ENCODE assay signal across 1 cellular context in the genomic region with DNA sequence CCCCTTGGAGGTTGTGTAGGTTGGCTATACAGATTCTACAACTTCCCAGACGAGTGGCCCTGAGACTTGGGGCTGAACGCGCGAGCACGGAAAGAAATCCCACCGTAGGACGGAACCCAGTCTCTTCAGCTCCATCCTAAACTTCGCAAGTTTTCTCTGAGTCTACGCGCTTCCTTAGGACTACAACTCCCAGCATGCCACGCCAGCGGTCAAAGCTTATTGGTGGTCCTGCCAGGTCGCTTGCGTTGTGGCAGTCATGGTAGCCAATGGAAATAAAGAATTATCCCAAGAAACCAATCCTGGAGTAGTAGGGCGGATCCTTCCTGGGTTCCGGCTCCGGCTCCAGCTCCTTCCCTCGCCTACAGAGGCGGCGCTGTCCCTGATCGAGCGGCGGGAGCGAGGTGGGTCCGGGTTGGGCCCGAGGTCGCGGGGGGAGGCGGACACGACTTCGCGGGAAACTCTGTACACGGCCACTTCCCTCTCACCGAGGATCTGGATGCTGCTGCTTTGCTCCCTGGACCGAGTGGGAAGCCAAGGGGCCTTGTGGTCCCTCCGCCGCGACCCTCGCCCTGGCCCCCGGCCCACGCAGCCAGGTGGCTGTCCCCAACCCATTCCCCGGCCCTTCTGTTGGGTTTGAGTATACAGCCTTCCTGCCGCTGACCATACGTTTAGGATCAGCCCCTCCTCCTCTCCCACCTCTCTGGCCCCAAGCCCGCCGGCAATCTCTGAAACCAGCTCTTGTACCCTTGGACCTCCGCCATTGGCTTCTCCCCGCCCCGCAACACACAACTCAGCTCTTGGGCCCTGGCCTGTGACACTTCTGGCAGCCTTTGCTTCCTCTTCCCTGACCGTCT.
A peak's percentile ranks its signal among the peaks of the same experiment; 100 is the strongest.
TF ChIP-seq lines count a peak whose summit lies in the region.

A gene with protein sequence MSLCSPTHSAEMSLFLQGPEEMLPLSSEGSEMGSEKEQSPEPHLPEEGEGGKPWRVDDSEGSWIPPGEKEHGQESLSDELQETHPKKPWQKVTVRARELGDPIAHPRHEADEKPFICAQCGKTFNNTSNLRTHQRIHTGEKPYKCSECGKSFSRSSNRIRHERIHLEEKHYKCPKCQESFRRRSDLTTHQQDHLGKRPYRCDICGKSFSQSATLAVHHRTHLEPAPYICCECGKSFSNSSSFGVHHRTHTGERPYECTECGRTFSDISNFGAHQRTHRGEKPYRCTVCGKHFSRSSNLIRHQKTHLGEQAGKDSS (plus strand): TSS at position 357 of the 854 bp plus-strand sequence. CDS start 3,046 bp downstream, outside the sequence.

TF ChIP-seq in HepG2, 621 proteins besides CTCF, POLR2A, EP300 and RAD21 (continued from another document and continues in another):
- TF ChIP-seq, protein P1, sequence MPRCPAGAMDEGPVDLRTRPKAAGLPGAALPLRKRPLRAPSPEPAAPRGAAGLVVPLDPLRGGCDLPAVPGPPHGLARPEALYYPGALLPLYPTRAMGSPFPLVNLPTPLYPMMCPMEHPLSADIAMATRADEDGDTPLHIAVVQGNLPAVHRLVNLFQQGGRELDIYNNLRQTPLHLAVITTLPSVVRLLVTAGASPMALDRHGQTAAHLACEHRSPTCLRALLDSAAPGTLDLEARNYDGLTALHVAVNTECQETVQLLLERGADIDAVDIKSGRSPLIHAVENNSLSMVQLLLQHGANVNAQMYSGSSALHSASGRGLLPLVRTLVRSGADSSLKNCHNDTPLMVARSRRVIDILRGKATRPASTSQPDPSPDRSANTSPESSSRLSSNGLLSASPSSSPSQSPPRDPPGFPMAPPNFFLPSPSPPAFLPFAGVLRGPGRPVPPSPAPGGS (CRISPR knock-in tag; IDR thresholded peaks at IDR 0.05) = 0 out of 2 replicates have a peak, but pooled peaks have one; percentile 9
- TF ChIP-seq ZNF607 (CRISPR knock-in tag; IDR thresholded peaks at IDR 0.05; ENCODE audit: borderline replicate concordance) = peak; percentile 91
- peak; percentile 10; the same call in 1 of the 2 replicates for TF ChIP-seq ESRRA (CRISPR knock-in tag; IDR thresholded peaks at IDR 0.05; ENCODE audit: low read depth)
- peak; percentile 31; the same call in 1 of the 2 replicates for TF ChIP-seq ZNF224 (CRISPR knock-in tag; IDR thresholded peaks at IDR 0.05)
- TF ChIP-seq ZNF777 (CRISPR knock-in tag; IDR thresholded peaks at IDR 0.05) = 0 out of 2 replicates have a peak, but pooled peaks have one; percentile 61
- no peak for TF ChIP-seq U2AF1 (optimal IDR thresholded peaks at IDR 0.05; ENCODE audit: low read depth, low read length)
- TF ChIP-seq, protein P2, sequence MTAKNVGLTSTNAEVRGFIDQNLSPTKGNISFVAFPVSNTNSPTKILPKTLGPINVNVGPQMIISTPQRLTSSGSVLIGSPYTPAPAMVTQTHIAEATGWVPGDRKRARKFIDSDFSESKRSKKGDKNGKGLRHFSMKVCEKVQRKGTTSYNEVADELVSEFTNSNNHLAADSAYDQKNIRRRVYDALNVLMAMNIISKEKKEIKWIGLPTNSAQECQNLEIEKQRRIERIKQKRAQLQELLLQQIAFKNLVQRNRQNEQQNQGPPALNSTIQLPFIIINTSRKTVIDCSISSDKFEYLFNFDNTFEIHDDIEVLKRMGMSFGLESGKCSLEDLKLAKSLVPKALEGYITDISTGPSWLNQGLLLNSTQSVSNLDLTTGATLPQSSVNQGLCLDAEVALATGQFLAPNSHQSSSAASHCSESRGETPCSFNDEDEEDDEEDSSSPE (CRISPR knock-in tag; IDR thresholded peaks at IDR 0.05) = peak; percentile 59; the same call in 1 of the 2 replicates
- TF ChIP-seq ZKSCAN1 (IDR thresholded peaks at IDR 0.05; ENCODE audit: low read length) = no peak
- peak; percentile 64 for TF ChIP-seq ASH2L (IDR thresholded peaks at IDR 0.05; ENCODE audit: insufficient read length, low read depth, low read length)
- TF ChIP-seq IKZF4 (CRISPR knock-in tag; IDR thresholded peaks at IDR 0.05; ENCODE audit: borderline replicate concordance, low read depth, not compliant biosample characterization) = peak; percentile 52
- peak; percentile 76; the same call in 1 of the 2 replicates for TF ChIP-seq ZNF749 (CRISPR knock-in tag; IDR thresholded peaks at IDR 0.05; ENCODE audit: borderline replicate concordance)
- peak; percentile 74; the same call in 1 of the 2 replicates for TF ChIP-seq NRL (CRISPR knock-in tag; IDR thresholded peaks at IDR 0.05; ENCODE audit: borderline replicate concordance)
- TF ChIP-seq HDAC1 (CRISPR knock-in tag; IDR thresholded peaks at IDR 0.05) = peak; percentile 77
- TF ChIP-seq, protein P3, sequence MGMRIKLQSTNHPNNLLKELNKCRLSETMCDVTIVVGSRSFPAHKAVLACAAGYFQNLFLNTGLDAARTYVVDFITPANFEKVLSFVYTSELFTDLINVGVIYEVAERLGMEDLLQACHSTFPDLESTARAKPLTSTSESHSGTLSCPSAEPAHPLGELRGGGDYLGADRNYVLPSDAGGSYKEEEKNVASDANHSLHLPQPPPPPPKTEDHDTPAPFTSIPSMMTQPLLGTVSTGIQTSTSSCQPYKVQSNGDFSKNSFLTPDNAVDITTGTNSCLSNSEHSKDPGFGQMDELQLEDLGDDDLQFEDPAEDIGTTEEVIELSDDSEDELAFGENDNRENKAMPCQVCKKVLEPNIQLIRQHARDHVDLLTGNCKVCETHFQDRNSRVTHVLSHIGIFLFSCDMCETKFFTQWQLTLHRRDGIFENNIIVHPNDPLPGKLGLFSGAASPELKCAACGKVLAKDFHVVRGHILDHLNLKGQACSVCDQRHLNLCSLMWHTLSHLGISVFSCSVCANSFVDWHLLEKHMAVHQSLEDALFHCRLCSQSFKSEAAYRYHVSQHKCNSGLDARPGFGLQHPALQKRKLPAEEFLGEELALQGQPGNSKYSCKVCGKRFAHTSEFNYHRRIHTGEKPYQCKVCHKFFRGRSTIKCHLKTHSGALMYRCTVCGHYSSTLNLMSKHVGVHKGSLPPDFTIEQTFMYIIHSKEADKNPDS (CRISPR knock-in tag; IDR thresholded peaks at IDR 0.05) = no peak
- TF ChIP-seq HOXA3 (CRISPR knock-in tag; IDR thresholded peaks at IDR 0.05) = peak; percentile 55
- peak; percentile 56; the same call in 1 of the 2 replicates for TF ChIP-seq ZNF788 (CRISPR knock-in tag; IDR thresholded peaks at IDR 0.05; ENCODE audit: borderline replicate concordance)
- no peak for TF ChIP-seq PCBP2 (optimal IDR thresholded peaks at IDR 0.05; ENCODE audit: low read depth, low read length, poor library complexity, severe bottlenecking)
- no peak for TF ChIP-seq SRSF4 (IDR thresholded peaks at IDR 0.05; ENCODE audit: low read depth, low read length, poor library complexity, severe bottlenecking)
- 0 out of 2 replicates have a peak, but pooled peaks have one; percentile 44 for TF ChIP-seq ZNF329 (CRISPR knock-in tag; IDR thresholded peaks at IDR 0.05; ENCODE audit: low read depth)
- TF ChIP-seq ATF7-NPFF (CRISPR knock-in tag; IDR thresholded peaks at IDR 0.05; ENCODE audit: low read depth) = 0 out of 2 replicates have a peak, but pooled peaks have one; percentile 59
- TF ChIP-seq, protein P4, sequence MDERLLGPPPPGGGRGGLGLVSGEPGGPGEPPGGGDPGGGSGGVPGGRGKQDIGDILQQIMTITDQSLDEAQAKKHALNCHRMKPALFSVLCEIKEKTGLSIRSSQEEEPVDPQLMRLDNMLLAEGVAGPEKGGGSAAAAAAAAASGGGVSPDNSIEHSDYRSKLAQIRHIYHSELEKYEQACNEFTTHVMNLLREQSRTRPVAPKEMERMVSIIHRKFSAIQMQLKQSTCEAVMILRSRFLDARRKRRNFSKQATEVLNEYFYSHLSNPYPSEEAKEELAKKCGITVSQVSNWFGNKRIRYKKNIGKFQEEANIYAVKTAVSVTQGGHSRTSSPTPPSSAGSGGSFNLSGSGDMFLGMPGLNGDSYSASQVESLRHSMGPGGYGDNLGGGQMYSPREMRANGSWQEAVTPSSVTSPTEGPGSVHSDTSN (CRISPR knock-in tag; IDR thresholded peaks at IDR 0.05) = peak; percentile 95
- TF ChIP-seq, protein P5, sequence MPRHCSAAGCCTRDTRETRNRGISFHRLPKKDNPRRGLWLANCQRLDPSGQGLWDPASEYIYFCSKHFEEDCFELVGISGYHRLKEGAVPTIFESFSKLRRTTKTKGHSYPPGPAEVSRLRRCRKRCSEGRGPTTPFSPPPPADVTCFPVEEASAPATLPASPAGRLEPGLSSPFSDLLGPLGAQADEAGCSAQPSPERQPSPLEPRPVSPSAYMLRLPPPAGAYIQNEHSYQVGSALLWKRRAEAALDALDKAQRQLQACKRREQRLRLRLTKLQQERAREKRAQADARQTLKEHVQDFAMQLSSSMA (CRISPR knock-in tag; IDR thresholded peaks at IDR 0.05) = no peak
- TF ChIP-seq SPEN (CRISPR knock-in tag; IDR thresholded peaks at IDR 0.05; ENCODE audit: low read depth) = peak; percentile 68
- TF ChIP-seq SAP130 (CRISPR knock-in tag; IDR thresholded peaks at IDR 0.05; ENCODE audit: low read depth) = peak; percentile 83
- TF ChIP-seq, protein P6, sequence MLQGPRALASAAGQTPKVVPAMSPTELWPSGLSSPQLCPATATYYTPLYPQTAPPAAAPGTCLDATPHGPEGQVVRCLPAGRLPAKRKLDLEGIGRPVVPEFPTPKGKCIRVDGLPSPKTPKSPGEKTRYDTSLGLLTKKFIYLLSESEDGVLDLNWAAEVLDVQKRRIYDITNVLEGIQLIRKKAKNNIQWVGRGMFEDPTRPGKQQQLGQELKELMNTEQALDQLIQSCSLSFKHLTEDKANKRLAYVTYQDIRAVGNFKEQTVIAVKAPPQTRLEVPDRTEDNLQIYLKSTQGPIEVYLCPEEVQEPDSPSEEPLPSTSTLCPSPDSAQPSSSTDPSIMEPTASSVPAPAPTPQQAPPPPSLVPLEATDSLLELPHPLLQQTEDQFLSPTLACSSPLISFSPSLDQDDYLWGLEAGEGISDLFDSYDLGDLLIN (CRISPR knock-in tag; IDR thresholded peaks at IDR 0.05; ENCODE audit: borderline replicate concordance) = peak; percentile 64; the same call in 1 of the 2 replicates
- TF ChIP-seq, protein P7, sequence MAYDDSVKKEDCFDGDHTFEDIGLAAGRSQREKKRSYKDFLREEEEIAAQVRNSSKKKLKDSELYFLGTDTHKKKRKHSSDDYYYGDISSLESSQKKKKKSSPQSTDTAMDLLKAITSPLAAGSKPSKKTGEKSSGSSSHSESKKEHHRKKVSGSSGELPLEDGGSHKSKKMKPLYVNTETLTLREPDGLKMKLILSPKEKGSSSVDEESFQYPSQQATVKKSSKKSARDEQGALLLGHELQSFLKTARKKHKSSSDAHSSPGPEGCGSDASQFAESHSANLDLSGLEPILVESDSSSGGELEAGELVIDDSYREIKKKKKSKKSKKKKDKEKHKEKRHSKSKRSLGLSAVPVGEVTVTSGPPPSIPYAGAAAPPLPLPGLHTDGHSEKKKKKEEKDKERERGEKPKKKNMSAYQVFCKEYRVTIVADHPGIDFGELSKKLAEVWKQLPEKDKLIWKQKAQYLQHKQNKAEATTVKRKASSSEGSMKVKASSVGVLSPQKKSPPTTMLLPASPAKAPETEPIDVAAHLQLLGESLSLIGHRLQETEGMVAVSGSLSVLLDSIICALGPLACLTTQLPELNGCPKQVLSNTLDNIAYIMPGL (CRISPR knock-in tag; IDR thresholded peaks at IDR 0.05; ENCODE audit: borderline replicate concordance in 1 of 2, low read depth in 1 of 2) = peak; percentile 69 to 77
- TF ChIP-seq ZNF543 (CRISPR knock-in tag; IDR thresholded peaks at IDR 0.05) = peak; percentile 75; the same call in 1 of the 2 replicates
- peak; percentile 80 for TF ChIP-seq YEATS2 (CRISPR knock-in tag; IDR thresholded peaks at IDR 0.05; ENCODE audit: borderline replicate concordance)
- TF ChIP-seq, protein P8, sequence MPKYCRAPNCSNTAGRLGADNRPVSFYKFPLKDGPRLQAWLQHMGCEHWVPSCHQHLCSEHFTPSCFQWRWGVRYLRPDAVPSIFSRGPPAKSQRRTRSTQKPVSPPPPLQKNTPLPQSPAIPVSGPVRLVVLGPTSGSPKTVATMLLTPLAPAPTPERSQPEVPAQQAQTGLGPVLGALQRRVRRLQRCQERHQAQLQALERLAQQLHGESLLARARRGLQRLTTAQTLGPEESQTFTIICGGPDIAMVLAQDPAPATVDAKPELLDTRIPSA (CRISPR knock-in tag; IDR thresholded peaks at IDR 0.05; ENCODE audit: borderline replicate concordance) = peak; percentile 90; the same call in 1 of the 2 replicates
- TF ChIP-seq TAF1 (CRISPR knock-in tag; IDR thresholded peaks at IDR 0.05) = peak; percentile 64
- 0 out of 2 replicates have a peak, but pooled peaks have one; percentile 52 for TF ChIP-seq ZNF430 (CRISPR knock-in tag; IDR thresholded peaks at IDR 0.05)
- TF ChIP-seq, protein P9, sequence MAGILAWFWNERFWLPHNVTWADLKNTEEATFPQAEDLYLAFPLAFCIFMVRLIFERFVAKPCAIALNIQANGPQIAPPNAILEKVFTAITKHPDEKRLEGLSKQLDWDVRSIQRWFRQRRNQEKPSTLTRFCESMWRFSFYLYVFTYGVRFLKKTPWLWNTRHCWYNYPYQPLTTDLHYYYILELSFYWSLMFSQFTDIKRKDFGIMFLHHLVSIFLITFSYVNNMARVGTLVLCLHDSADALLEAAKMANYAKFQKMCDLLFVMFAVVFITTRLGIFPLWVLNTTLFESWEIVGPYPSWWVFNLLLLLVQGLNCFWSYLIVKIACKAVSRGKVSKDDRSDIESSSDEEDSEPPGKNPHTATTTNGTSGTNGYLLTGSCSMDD (CRISPR knock-in tag; IDR thresholded peaks at IDR 0.05) = no peak
- no peak for TF ChIP-seq SP1 (IDR thresholded peaks at IDR 0.05)
- 0 out of 2 replicates have a peak, but pooled peaks have one; percentile 19 for TF ChIP-seq SP1 (CRISPR knock-in tag; IDR thresholded peaks at IDR 0.05)
- peak; percentile 94; the same call in 1 of the 2 replicates for TF ChIP-seq GLI4 (CRISPR knock-in tag; IDR thresholded peaks at IDR 0.05; ENCODE audit: borderline replicate concordance)
- TF ChIP-seq, protein P10, sequence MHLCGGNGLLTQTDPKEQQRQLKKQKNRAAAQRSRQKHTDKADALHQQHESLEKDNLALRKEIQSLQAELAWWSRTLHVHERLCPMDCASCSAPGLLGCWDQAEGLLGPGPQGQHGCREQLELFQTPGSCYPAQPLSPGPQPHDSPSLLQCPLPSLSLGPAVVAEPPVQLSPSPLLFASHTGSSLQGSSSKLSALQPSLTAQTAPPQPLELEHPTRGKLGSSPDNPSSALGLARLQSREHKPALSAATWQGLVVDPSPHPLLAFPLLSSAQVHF (CRISPR knock-in tag; IDR thresholded peaks at IDR 0.05) = no peak
- 0 out of 2 replicates have a peak, but pooled peaks have one; percentile 39 for TF ChIP-seq BCL6 (CRISPR knock-in tag; IDR thresholded peaks at IDR 0.05)
- TF ChIP-seq ETV5 (CRISPR knock-in tag; IDR thresholded peaks at IDR 0.05; ENCODE audit: borderline replicate concordance) = peak; percentile 56; the same call in 1 of the 2 replicates
- peak; percentile 81 for TF ChIP-seq SUZ12 (IDR thresholded peaks at IDR 0.05; ENCODE audit: low read depth, low read length)
- no peak for TF ChIP-seq HDAC6 (IDR thresholded peaks at IDR 0.05; ENCODE audit: low read depth, low read length)
- TF ChIP-seq ZNF792 (CRISPR knock-in tag; IDR thresholded peaks at IDR 0.05) = peak; percentile 27; the same call in 1 of the 2 replicates
- TF ChIP-seq, protein P11, sequence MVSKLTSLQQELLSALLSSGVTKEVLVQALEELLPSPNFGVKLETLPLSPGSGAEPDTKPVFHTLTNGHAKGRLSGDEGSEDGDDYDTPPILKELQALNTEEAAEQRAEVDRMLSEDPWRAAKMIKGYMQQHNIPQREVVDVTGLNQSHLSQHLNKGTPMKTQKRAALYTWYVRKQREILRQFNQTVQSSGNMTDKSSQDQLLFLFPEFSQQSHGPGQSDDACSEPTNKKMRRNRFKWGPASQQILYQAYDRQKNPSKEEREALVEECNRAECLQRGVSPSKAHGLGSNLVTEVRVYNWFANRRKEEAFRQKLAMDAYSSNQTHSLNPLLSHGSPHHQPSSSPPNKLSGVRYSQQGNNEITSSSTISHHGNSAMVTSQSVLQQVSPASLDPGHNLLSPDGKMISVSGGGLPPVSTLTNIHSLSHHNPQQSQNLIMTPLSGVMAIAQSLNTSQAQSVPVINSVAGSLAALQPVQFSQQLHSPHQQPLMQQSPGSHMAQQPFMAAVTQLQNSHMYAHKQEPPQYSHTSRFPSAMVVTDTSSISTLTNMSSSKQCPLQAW (CRISPR knock-in tag; IDR thresholded peaks at IDR 0.05) = peak; percentile 83
